Comparison of ENCODE assay signal across 23 cellular contexts in genomic region chr13:113761136-113761535, GRCh38. TPM values are rescaled to one million over a fixed set of nuclear protein-coding genes. Genes with fewer than 3 reads are reported as not detected.
A peak's percentile ranks its signal among the peaks of the same experiment; 100 is the strongest.
DNase-seq lines count a peak whose midpoint lies in the region; ATAC-seq and TF ChIP-seq lines count a peak whose summit lies in the region.
"Had no signal": no experiment of that assay in that cellular context is flagged by ENCODE, and none has a peak within 500 bp of the region (broad histone marks: within the 10 kb centered on the region; RNA-seq: fewer than 3 reads in every experiment).

No MANE protein-coding gene starts in this region.

- peaks cover 0 to 3% of the 10 kb centered on the region in 2 donors for H3K36me3 Mint-ChIP-seq in CD14-positive monocyte
- H3K36me3 Mint-ChIP-seq in brain, result no peaks in the 10 kb centered on the region

- peaks cover 24 to 53% (median 35%) of the 10 kb centered on the region in 3 donors for H3K27me3 Mint-ChIP-seq in CD14-positive monocyte (ENCODE audit: low read depth in 3 of 3)
- peaks cover 44% of the 10 kb centered on the region for H3K27me3 Mint-ChIP-seq in brain

- intact Hi-C loops in CD14-positive monocyte (cut with micrococcal nuclease) (no loop called here), sciatic nerve (cut with DNase I) (no loop called here)

- H3K4me3 Mint-ChIP-seq in CD14-positive monocyte, result peak overlapping the region in 1 of 2 donors; percentile 100
- H3K4me3 Mint-ChIP-seq in brain, result peak overlapping the region in 3 of 5 experiments; percentile 2 to 90 (median 12)

- H3K9me3 Mint-ChIP-seq in CD14-positive monocyte (peaks cover 0 to 9% (median 3%) of the 10 kb centered on the region in 7 donors), brain (peaks cover 0 to 7% (median 0%) of the 10 kb centered on the region in 5 experiments)

- ATAC-seq in sciatic nerve (no peak), HG02610 (IDR thresholded peaks at IDR 0.05; ENCODE audit: unreplicated experiment) (no peak)
- ATAC-seq: A549, HCT116, Right ventricle myocardium inferior had no signal

- TF ChIP-seq CTCF in CD14-positive monocyte (IDR thresholded peaks at IDR 0.05), result no peak
- TF ChIP-seq CTCF in brain (conservative IDR thresholded peaks at IDR 0.05), result no peak

- H3K27ac Mint-ChIP-seq in CD14-positive monocyte (no peak overlapping the region), brain (no peak overlapping the region)
- H3K27ac Mint-ChIP-seq: B cell had no signal

- DNase-seq in CD14-positive monocyte (ENCODE audit: low spot score) (peak; percentile 10), mesenteric fat pad (ENCODE audit: low spot score) (peak; percentile 51), sciatic nerve (ENCODE audit: low spot score) (peak; percentile 23), NCI-H748 (lab: John Stamatoyannopoulos, UW; ENCODE audit: unreplicated experiment) (no peak), NCI-H510A (lab: John Stamatoyannopoulos, UW) (no peak)
- DNase-seq in stimulated activated CD4-positive, alpha-beta T cell treated with anti-CD3 and anti-CD28 coated beads, Interleukin-2, amount 100 ng/mL, for 24 hours, result no peak
- DNase-seq: DMS53, EL, GF-D8, GOT3, IMR-90, NCI-H1092 treated with DMSO at 0.1 percent for 48 hours, NCI-H1436 treated with DMSO at 0.1 percent for 48 hours, NCI-H2029, NCI-H226, NCI-H524, OCI-M1 had no signal

- H3K4me1 Mint-ChIP-seq in CD14-positive monocyte, result peaks cover 28% of the 10 kb centered on the region
- peaks cover 39% of the 10 kb centered on the region for H3K4me1 Mint-ChIP-seq in brain

RNA-seq across cellular contexts. Expression of gene TMEM255B, which starts 2.1 kb away (rescaled TPM):
- 1 to 10 TPM; 5.9 to 7.5 TPM for polyA plus RNA-seq in CD14-positive monocyte
- 20.0 TPM for polyA plus RNA-seq in brain (ENCODE audit: insufficient read depth, low read depth, low replicate concordance)
- total RNA-seq in mesenteric fat pad, result 22.7 TPM
- 34.8 TPM for total RNA-seq in sciatic nerve

Comparison
In these comparisons a context has a peak if more than half of its experiments do, and no peak if none do; other contexts are left out.
1. DNase-seq: peak in CD14-positive monocyte (single experiment), mesenteric fat pad (single experiment) and sciatic nerve (single experiment); none in stimulated activated CD4-positive, alpha-beta T cell treated with anti-CD3 and anti-CD28 coated beads, Interleukin-2, amount 100 ng/mL, for 24 hours (0 of 2), NCI-H748 (single experiment) and NCI-H510A (single experiment).